Comparison of ENCODE assay signal across 10 cellular contexts in genomic region chr21:21688877-21689276, GRCh38.
DNase-seq lines count a peak whose midpoint lies in the region; ATAC-seq and TF ChIP-seq lines count a peak whose summit lies in the region.
"Had no signal": no experiment of that assay in that cellular context is flagged by ENCODE, and none has a peak within 500 bp of the region (broad histone marks: within the 10 kb centered on the region; RNA-seq: fewer than 3 reads in every experiment).

No MANE protein-coding gene starts in this region.

- no peak for TF ChIP-seq POLR2A in adrenal gland (IDR thresholded peaks at IDR 0.05)

- H3K36me3 ChIP-seq in adrenal gland (replicated peaks in 1 of 2) = no peaks in the 10 kb centered on the region

- no peak overlapping the region for H3K27ac ChIP-seq in adrenal gland
- H3K27ac ChIP-seq: A549 had no signal

- peaks cover 6% of the 10 kb centered on the region for H3K4me1 Mint-ChIP-seq in nephron progenitor cell

- H3K9me3 Mint-ChIP-seq in nephron progenitor cell = no peaks in the 10 kb centered on the region

- no peaks in the 10 kb centered on the region for H3K36me3 Mint-ChIP-seq in nephron progenitor cell (ENCODE audit: low read depth)

- H3K9me3 ChIP-seq in adrenal gland (replicated peaks in 1 of 3) = no peaks in the 10 kb centered on the region
- H3K9me3 ChIP-seq: A549 had no signal

- no peaks in the 10 kb centered on the region for H3K27me3 ChIP-seq in adrenal gland

- H3K27me3 Mint-ChIP-seq in nephron progenitor cell (ENCODE audit: low read depth, poor library complexity) = peaks cover 6% of the 10 kb centered on the region

- TF ChIP-seq CTCF in adrenal gland (IDR thresholded peaks at IDR 0.05) = peak in 5 of 6 experiments; percentile 7 to 33 (median 32)
- TF ChIP-seq CTCF in nephron progenitor cell (IDR thresholded peaks at IDR 0.05) = peak; percentile 34

- DNase-seq in DMS53 (lab: John Stamatoyannopoulos, UW) (peak; percentile 5), DMS53 treated with DMSO at 0.1 percent for 48 hours (lab: John Stamatoyannopoulos, UW; ENCODE audit: unreplicated experiment) (no peak), NAMALWA (ENCODE audit: low spot score) (peak; percentile 47), adrenal gland (peak; percentile 18 to 56 (median 31)), nephron progenitor cell (peak; percentile 21), CD1c-positive myeloid dendritic cell (ENCODE audit: extremely low spot score) (no peak)
- DNase-seq: activated T-cell treated with anti-CD3 and anti-CD28 coated beads, Interleukin-2, amount 50 U/mL, for 48 hours had no signal

- H3K27ac Mint-ChIP-seq in nephron progenitor cell = no peak overlapping the region

- no peak overlapping the region for H3K4me3 Mint-ChIP-seq in nephron progenitor cell

- intact Hi-C loops in adrenal gland (cut with DNase I) = no loop called here

- no peak overlapping the region for H3K4me3 ChIP-seq in adrenal gland
- H3K4me3 ChIP-seq: A549 had no signal

- WGBS in adrenal gland, 4 donors = 63 to 75% (median 73%) methylated on average over 9 of the region's 9 CpGs

- H3K4me1 ChIP-seq in adrenal gland (replicated peaks in 1 of 2) = no peaks in the 10 kb centered on the region
- H3K4me1 ChIP-seq: A549 had no signal

- ATAC-seq in GM18873 (IDR thresholded peaks at IDR 0.05; ENCODE audit: low FRiP score, unreplicated experiment) (no peak), HG03460 (IDR thresholded peaks at IDR 0.05; ENCODE audit: unreplicated experiment) (no peak)
- ATAC-seq: A549 had no signal

Comparison
In these comparisons a context has a peak if more than half of its experiments do, and no peak if none do; other contexts are left out.
1. DNase-seq: peak in DMS53 (single experiment), NAMALWA (single experiment), adrenal gland (7 of 7) and nephron progenitor cell (single experiment); none in DMS53 treated with DMSO at 0.1 percent for 48 hours (single experiment) and CD1c-positive myeloid dendritic cell (single experiment).